Comparison of ENCODE assay signal across 9 cellular contexts in genomic region chr3:122416966-122417365, GRCh38. TPM values are rescaled to one million over a fixed set of nuclear protein-coding genes. Genes with fewer than 3 reads are reported as not detected.
DNase-seq lines count a peak whose midpoint lies in the region; ATAC-seq and TF ChIP-seq lines count a peak whose summit lies in the region.
"Had no signal": no experiment of that assay in that cellular context is flagged by ENCODE, and none has a peak within 500 bp of the region (broad histone marks: within the 10 kb centered on the region; RNA-seq: fewer than 3 reads in every experiment).

No MANE protein-coding gene starts in this region.

- 45 to 51% methylated on average over 14 of the region's 14 CpGs for WGBS in esophagus, 2 donors
- WGBS in trophoblast cell (ENCODE audit: extremely low coverage, insufficient coverage, insufficient read length) = no CpG with 5 or more reads among the region's 14 CpGs

- no peaks in the 10 kb centered on the region for H3K9me2 ChIP-seq in DOHH2 (replicated peaks; ENCODE audit: control insufficient read depth, low read length)

- ATAC-seq in HG03469 (IDR thresholded peaks at IDR 0.05; ENCODE audit: unreplicated experiment) = no peak
- ATAC-seq in HG03571 (IDR thresholded peaks at IDR 0.05; ENCODE audit: unreplicated experiment) = no peak
- no peak for ATAC-seq in GM21360 (IDR thresholded peaks at IDR 0.05; ENCODE audit: unreplicated experiment)

- H4K12ac ChIP-seq in trophoblast cell (ENCODE audit: low read depth, low read length) = peak overlapping the region; percentile 91

- no peak overlapping the region for H2BK12ac ChIP-seq in trophoblast cell (ENCODE audit: low read length)

- H3K27me3 ChIP-seq in DOHH2 (ENCODE audit: control insufficient read depth, low read length) (no peaks in the 10 kb centered on the region), esophagus (ENCODE audit: control insufficient read depth in 1 of 2, insufficient read depth in 2 of 2, low read length in 2 of 2) (no peaks in the 10 kb centered on the region), trophoblast cell (ENCODE audit: insufficient read depth, low read length) (no peaks in the 10 kb centered on the region)

- no peak overlapping the region for H3K9ac ChIP-seq in trophoblast cell (ENCODE audit: low read length)

- no peak for TF ChIP-seq CTCF in DOHH2 (IDR thresholded peaks at IDR 0.05; ENCODE audit: low read depth, low read length, poor library complexity, severe bottlenecking)

- peak overlapping the region; percentile 86 for H3K4ac ChIP-seq in trophoblast cell (ENCODE audit: low read depth, low read length)

- no peaks in the 10 kb centered on the region for H3K9me3 ChIP-seq in DOHH2 (ENCODE audit: control insufficient read depth, insufficient read depth, low read length)
- H3K9me3 ChIP-seq in esophagus (ENCODE audit: control insufficient read depth in 2 of 2, insufficient read depth in 1 of 2, low read depth in 1 of 2, low read length in 1 of 2) = no peaks in the 10 kb centered on the region
- H3K9me3 ChIP-seq in trophoblast cell (ENCODE audit: insufficient read depth, low read depth, low read length) = no peaks in the 10 kb centered on the region

- no peak overlapping the region for H3K23ac ChIP-seq in trophoblast cell (ENCODE audit: low read length)

- H3K4me2 ChIP-seq in DOHH2 (ENCODE audit: low read length) (peak overlapping the region; percentile 71), trophoblast cell (ENCODE audit: low read length) (peak overlapping the region; percentile 75)

- H3K27ac ChIP-seq in DOHH2 (ENCODE audit: low read depth, low read length) = peak overlapping the region; percentile 77
- no peak overlapping the region for H3K27ac ChIP-seq in esophagus (ENCODE audit: low read depth in 2 of 2, low read length in 1 of 2)
- H3K27ac ChIP-seq in trophoblast cell (ENCODE audit: low read depth, low read length) = no peak overlapping the region

- no peak overlapping the region for H3K14ac ChIP-seq in trophoblast cell (ENCODE audit: low read length)

- H3K4me1 ChIP-seq in DOHH2 (ENCODE audit: control insufficient read depth, low read length) (peaks cover 36% of the 10 kb centered on the region), esophagus (ENCODE audit: control insufficient read depth in 2 of 2, insufficient read depth in 2 of 2, low read length in 1 of 2) (peaks cover 3% of the 10 kb centered on the region in 2 donors), trophoblast cell (ENCODE audit: control insufficient read depth in 1 of 2, insufficient read depth in 2 of 2, low read length in 2 of 2) (peaks cover 3 to 6% of the 10 kb centered on the region in 2 experiments)

- peak overlapping the region; percentile 35 for H2AFZ ChIP-seq in trophoblast cell (ENCODE audit: insufficient read depth, low read length, poor library complexity)

- H3K36me3 ChIP-seq in DOHH2 (ENCODE audit: control insufficient read depth, low read length) (peaks cover 32% of the 10 kb centered on the region), esophagus (ENCODE audit: control insufficient read depth in 2 of 2, insufficient read depth in 2 of 2, low read length in 1 of 2) (no peaks in the 10 kb centered on the region), trophoblast cell (ENCODE audit: control insufficient read depth in 1 of 2, insufficient read depth in 2 of 2, low read length in 2 of 2) (no peaks in the 10 kb centered on the region)

- peaks cover 14% of the 10 kb centered on the region for H3F3A ChIP-seq in DOHH2 (ENCODE audit: control insufficient read depth, insufficient read depth)

- H4K20me1 ChIP-seq in DOHH2 (ENCODE audit: control insufficient read depth, insufficient read depth, low read depth, low read length) = no peaks in the 10 kb centered on the region

- peak overlapping the region; percentile 35 for H2AK5ac ChIP-seq in trophoblast cell (ENCODE audit: low read length)

- peak overlapping the region; percentile 55 for H4K91ac ChIP-seq in trophoblast cell (ENCODE audit: low read depth, low read length)

- peak overlapping the region; percentile 9 for H2BK5ac ChIP-seq in trophoblast cell (ENCODE audit: low read depth, low read length, poor library complexity)

- peak overlapping the region; percentile 11 for H2BK120ac ChIP-seq in trophoblast cell (ENCODE audit: insufficient read depth, low read length, poor library complexity)

- H3K4me3 ChIP-seq in DOHH2 (ENCODE audit: low read length) (peak overlapping the region; percentile 81), esophagus (ENCODE audit: low read depth in 1 of 2, low read length in 2 of 2) (peak overlapping the region; percentile 65 to 95), trophoblast cell (ENCODE audit: low read depth, low read length) (no peak overlapping the region)

- peaks cover 8% of the 10 kb centered on the region for H3K79me1 ChIP-seq in trophoblast cell (ENCODE audit: low read length)

- peak; percentile 23 for DNase-seq in RPMI8226
- DNase-seq in trophoblast cell = peak in 1 of 2 donors; percentile 33
- no peak for DNase-seq in mucosa of gallbladder (ENCODE audit: low spot score)
- DNase-seq: foreskin melanocyte had no signal

- H4K8ac ChIP-seq in trophoblast cell (ENCODE audit: low read depth, low read length) = peak overlapping the region; percentile 58

- H3K18ac ChIP-seq in trophoblast cell (ENCODE audit: low read length) = no peak overlapping the region

- H3K79me2 ChIP-seq in DOHH2 (ENCODE audit: control insufficient read depth, low read length) (peaks cover 64% of the 10 kb centered on the region), trophoblast cell (ENCODE audit: control insufficient read depth, insufficient read depth, low read length, poor library complexity) (peaks cover 3% of the 10 kb centered on the region)

RNA-seq across cellular contexts. Expression of gene WDR5B, which starts 1.1 kb away (rescaled TPM):
- polyA plus RNA-seq in esophagus = 1 to 10 TPM; 1.3 TPM
- polyA plus RNA-seq in trophoblast cell (2013) = 3.0 TPM in 2 replicates
- 6.5 TPM for total RNA-seq in mucosa of gallbladder

RNA-seq across cellular contexts. Expression of gene FAM162A, which starts 33.0 kb away (rescaled TPM):
- 100 to 1,000 TPM; 242 TPM for polyA plus RNA-seq in esophagus
- 15.1 and 15.3 TPM in 2 replicates for polyA plus RNA-seq in trophoblast cell (2013)
- total RNA-seq in mucosa of gallbladder = 83.0 TPM

RNA-seq across cellular contexts. Expression of gene MIX23, which starts 33.9 kb away (rescaled TPM):
- 10 to 100 TPM; 32.9 to 41.9 TPM for polyA plus RNA-seq in esophagus
- 31.5 TPM in 2 replicates for polyA plus RNA-seq in trophoblast cell (2013)
- total RNA-seq in mucosa of gallbladder = 23.3 TPM
